20 cellular contexts compared by ENCODE assay signal in the genomic region with DNA sequence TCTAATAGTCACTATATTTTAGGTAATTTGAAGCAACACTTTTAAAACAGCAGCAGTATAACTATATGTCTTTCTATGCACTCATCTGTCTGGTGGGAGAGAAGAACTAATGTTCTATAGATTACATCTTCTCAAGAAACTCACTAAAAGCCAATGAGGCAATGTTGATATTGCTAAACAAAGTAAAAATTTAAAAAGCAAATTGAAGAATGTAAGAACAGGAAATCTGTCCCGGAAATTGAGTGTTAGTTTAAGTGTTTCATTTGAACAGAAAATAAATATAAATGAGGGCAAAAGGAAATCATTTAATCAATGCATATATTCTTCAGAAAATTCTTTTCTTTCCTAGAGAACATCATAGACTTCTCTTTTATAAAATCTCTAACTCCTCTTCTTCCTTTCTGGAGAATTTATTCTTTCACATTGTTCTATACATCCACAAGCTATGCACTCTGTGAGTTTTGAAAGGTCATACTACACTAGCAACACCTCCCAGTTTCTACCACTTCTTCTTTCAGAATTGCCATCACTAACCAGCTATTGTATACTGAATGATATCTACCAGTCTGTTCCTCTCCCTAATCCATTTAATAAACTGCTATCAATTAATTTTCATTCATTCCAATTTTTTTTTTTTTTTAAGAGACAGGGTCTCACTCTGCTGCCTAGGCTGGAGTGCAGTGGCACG.
"Had no signal": no experiment of that assay in that cellular context is flagged by ENCODE, and none has a peak within 500 bp of the region (broad histone marks: within the 10 kb centered on the region; RNA-seq: fewer than 3 reads in every experiment).

No MANE protein-coding gene starts in this region.

- H3K27ac Mint-ChIP-seq: mesothelial cell of epicardium, naive B cell had no signal

- H3K4me1 ChIP-seq: esophagus muscularis mucosa, gastroesophageal sphincter, heart right ventricle, left lung, lower lobe of right lung had no signal

- H3K4me1 Mint-ChIP-seq: mesothelial cell of epicardium, naive B cell had no signal

- H3K36me3 Mint-ChIP-seq: mesothelial cell of epicardium, naive B cell had no signal

- H3K4me3 Mint-ChIP-seq: mesothelial cell of epicardium, naive B cell had no signal

- H3K27ac ChIP-seq: coronary artery, dorsolateral prefrontal cortex, esophagus muscularis mucosa, foreskin keratinocyte, gastroesophageal sphincter, heart right ventricle, left lung, lower lobe of right lung had no signal

- DNase-seq: dermis blood vessel endothelial cell; dorsolateral prefrontal cortex; effector CD4-positive, alpha-beta T cell; effector memory CD4-positive, alpha-beta T cell; foreskin keratinocyte; glutamatergic neuron; head of caudate nucleus; heart right ventricle; hippocampal formation; left cardiac atrium; left lung; left ventricle myocardium superior; lower lobe of right lung; mesenchymal stem cell; mucosa of descending colon; naive B cell had no signal

- H3K9me3 ChIP-seq: esophagus muscularis mucosa, gastroesophageal sphincter, heart right ventricle, left lung, lower lobe of right lung, mucosa of descending colon had no signal

- H3K4me3 ChIP-seq: coronary artery, dorsolateral prefrontal cortex, esophagus muscularis mucosa, gastroesophageal sphincter, heart right ventricle, left lung, lower lobe of right lung, mucosa of descending colon had no signal

- H3K36me3 ChIP-seq: esophagus muscularis mucosa, gastroesophageal sphincter, heart right ventricle, left lung, lower lobe of right lung had no signal

- H3K27me3 Mint-ChIP-seq: naive B cell had no signal

- ATAC-seq: foreskin keratinocyte, gastroesophageal sphincter, heart right ventricle, left cardiac atrium, left lung, left ventricle myocardium superior, lower lobe of right lung, mucosa of descending colon had no signal

- H3K27me3 ChIP-seq: esophagus muscularis mucosa, gastroesophageal sphincter, heart right ventricle, left lung had no signal
